1 cellular context compared by ENCODE assay signal in the genomic region with DNA sequence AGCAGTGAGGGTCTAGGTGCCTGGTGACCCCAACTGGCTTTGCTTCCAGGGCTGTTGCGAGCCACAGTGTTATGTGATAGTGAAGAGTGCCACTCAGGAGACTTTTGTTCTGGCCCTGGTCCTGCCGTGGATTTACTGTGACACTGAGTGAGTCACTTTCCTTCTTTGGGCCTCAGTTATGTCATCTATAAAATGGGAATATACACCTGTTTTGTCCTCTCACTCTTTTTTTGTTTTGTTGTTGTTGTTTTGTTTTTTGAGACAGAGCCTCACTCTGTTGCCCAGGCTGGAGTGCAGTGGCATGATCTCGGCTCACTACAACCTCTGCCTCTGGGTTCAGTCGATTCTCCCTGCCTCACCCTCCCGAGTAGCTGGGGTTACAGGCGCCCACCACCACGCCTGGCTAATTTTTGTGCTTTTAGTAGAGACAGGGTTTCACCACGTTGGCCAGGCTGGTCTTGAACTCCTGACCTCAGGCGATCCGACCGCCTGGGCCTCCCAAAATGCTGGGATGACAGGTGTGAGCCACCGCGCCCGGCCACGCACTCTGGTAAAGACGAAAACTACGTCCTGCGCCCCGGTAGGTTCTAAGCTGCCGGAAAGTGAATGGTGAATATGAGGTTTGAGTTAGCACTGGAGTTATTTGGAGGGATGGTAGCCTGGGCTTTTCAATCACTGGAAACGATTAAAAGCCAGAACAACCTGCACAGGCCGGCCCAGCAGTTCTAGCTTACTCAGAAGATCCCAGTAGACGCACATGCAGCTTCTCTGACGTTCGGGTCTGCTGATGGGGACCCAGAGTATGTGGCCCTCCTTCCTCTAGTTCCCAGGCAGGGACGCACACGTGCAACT.
TF ChIP-seq lines count a peak whose summit lies in the region.

No MANE protein-coding gene starts in this region.

TF ChIP-seq in IMR-90, 13 proteins besides CTCF, POLR2A, EP300 and RAD21:
- TF ChIP-seq CHD1 (IDR thresholded peaks at IDR 0.05; ENCODE audit: low read depth, low read length) (no peak), SMC3 (IDR thresholded peaks at IDR 0.05; ENCODE audit: low read depth, low read length) (no peak)
